In genomic region chr19:15584541-15585115, GRCh38 we compare ENCODE assay signal across 7 cellular contexts. TPM values are rescaled to one million over a fixed set of nuclear protein-coding genes. Genes with fewer than 3 reads are reported as not detected.
DNase-seq lines count a peak whose midpoint lies in the region; ATAC-seq and TF ChIP-seq lines count a peak whose summit lies in the region.

No MANE protein-coding gene starts in this region.

- no peaks in the 10 kb centered on the region for H3K4me1 ChIP-seq in breast epithelium

- no peaks in the 10 kb centered on the region for H3K27me3 ChIP-seq in breast epithelium

- H3K36me3 Mint-ChIP-seq in WTC11: peaks cover 10% of the 10 kb centered on the region

- H3K27me3 Mint-ChIP-seq in WTC11 (ENCODE audit: low read depth): peaks cover 53% of the 10 kb centered on the region

- intact Hi-C loops in breast epithelium (cut with DNase I; ENCODE audit: low total_unique reads): no loop called here

- peak; percentile 97 for ATAC-seq in WTC11

- peak overlapping the region in 1 of 3 donors; percentile 50 for H3K4me3 ChIP-seq in breast epithelium

- H3K4me3 Mint-ChIP-seq in WTC11: peak overlapping the region; percentile 59

- H3K9me3 ChIP-seq in breast epithelium: no peaks in the 10 kb centered on the region

- POLR2A ChIA-PET in WTC11 (lab: Charles Lee): no interaction called here

- peak; percentile 93 for TF ChIP-seq CTCF in GM12873 (IDR thresholded peaks at IDR 0.05; ENCODE audit: insufficient read depth, low read depth, low read length, missing control alignments)
- TF ChIP-seq CTCF in WTC11 (IDR thresholded peaks at IDR 0.05): peak; percentile 84
- TF ChIP-seq CTCF in breast epithelium (IDR thresholded peaks at IDR 0.05): peak; percentile 46 to 87 (median 84)

- no peaks in the 10 kb centered on the region for H3K36me3 ChIP-seq in breast epithelium

- peaks cover 23% of the 10 kb centered on the region for H3K9me3 Mint-ChIP-seq in WTC11

- DNase-seq in NCI-H1930 (lab: John Stamatoyannopoulos, UW) (peak; percentile 11 to 69), WTC11 (ENCODE audit: low spot score) (peak; percentile 95), breast epithelium (ENCODE audit: low spot score in 2 of 2) (peak; percentile 54 to 87), iris pigment epithelial cell (ENCODE audit: low read depth) (peak; percentile 45), DMS79 (lab: John Stamatoyannopoulos, UW) (no peak)
- DNase-seq in stimulated activated CD4-positive, alpha-beta T cell treated with anti-CD3 and anti-CD28 coated beads, Interleukin-1b, Interleukin-23, amount 100 ng/mL, for 4 hours (ENCODE audit: low read depth in 2 of 2): peak; percentile 81 to 84

- CTCF ChIA-PET in WTC11 (lab: Charles Lee): interaction anchor here (0.5 kb wide), 1 partner anchor 259 kb away, joined by 4 read pairs; no protein-coding TSS in a partner anchor

- H3K4me1 Mint-ChIP-seq in WTC11: no peaks in the 10 kb centered on the region

- H3K27ac ChIP-seq in breast epithelium: no peak overlapping the region

- no peak for TF ChIP-seq POLR2A in breast epithelium (IDR thresholded peaks at IDR 0.05)

- no peak overlapping the region for H3K27ac Mint-ChIP-seq in WTC11

TF ChIP-seq in WTC11, 78 proteins besides CTCF, POLR2A, EP300 and RAD21:
- no peak for TF ChIP-seq E2F1 (CRISPR knock-in tag; IDR thresholded peaks at IDR 0.05)
- peak; percentile 23; the same call in 1 of the 2 replicates for TF ChIP-seq GABPB1 (CRISPR knock-in tag; IDR thresholded peaks at IDR 0.05)

RNA-seq across cellular contexts. Expression of gene CYP4F8, which starts 30.4 kb away (rescaled TPM):
- total RNA-seq in WTC11 (2021) (not detected in 3 replicates), breast epithelium (1 to 10 TPM in 2 of 3 donors, not detected in 1; 2.6 to 5.0 TPM)

RNA-seq across cellular contexts. Expression of gene CYP4F3, which starts 56.1 kb away (rescaled TPM):
- total RNA-seq in WTC11 (2021) (0.04 to 0.14 TPM (median 0.05 TPM) in 3 replicates), breast epithelium (under 1 TPM in 2 of 3 donors, not detected in 1; 0.16 to 0.44 TPM)
